In genomic region chr1:26361605-26362122, GRCh38 we compare ENCODE assay signal across 24 cellular contexts. TPM values are rescaled to one million over a fixed set of nuclear protein-coding genes. Genes with fewer than 3 reads are reported as not detected.
DNase-seq lines count a peak whose midpoint lies in the region; ATAC-seq and TF ChIP-seq lines count a peak whose summit lies in the region.
"Had no signal": no experiment of that assay in that cellular context is flagged by ENCODE, and none has a peak within 500 bp of the region (broad histone marks: within the 10 kb centered on the region; RNA-seq: fewer than 3 reads in every experiment).

No MANE protein-coding gene starts in this region.

- H3K4me1 Mint-ChIP-seq in activated B cell treated with CpG ODN at 0.5 μM for 24 hours = peaks cover 29% of the 10 kb centered on the region
- peaks cover 38% of the 10 kb centered on the region for H3K4me1 Mint-ChIP-seq in neural crest cell
- peaks cover 8% of the 10 kb centered on the region for H3K4me1 Mint-ChIP-seq in type B pancreatic cell (ENCODE audit: unreplicated experiment)

- no peaks in the 10 kb centered on the region for H3K9me3 Mint-ChIP-seq in activated B cell treated with CpG ODN at 0.5 μM for 24 hours
- no peaks in the 10 kb centered on the region for H3K9me3 Mint-ChIP-seq in neural crest cell
- H3K9me3 Mint-ChIP-seq in type B pancreatic cell = no peaks in the 10 kb centered on the region
- H3K9me3 Mint-ChIP-seq: naive thymus-derived CD4-positive, alpha-beta T cell had no signal

- no peaks in the 10 kb centered on the region for H3K36me3 Mint-ChIP-seq in activated B cell treated with CpG ODN at 0.5 μM for 24 hours (ENCODE audit: low read depth)
- no peaks in the 10 kb centered on the region for H3K36me3 Mint-ChIP-seq in neural crest cell (ENCODE audit: low read depth)
- H3K36me3 Mint-ChIP-seq in type B pancreatic cell = no peaks in the 10 kb centered on the region
- H3K36me3 Mint-ChIP-seq: naive thymus-derived CD4-positive, alpha-beta T cell had no signal

- H3K9ac ChIP-seq in BLaER1 treated with 17β-estradiol and CSF1 and Interleukin-3, amounts not matched to agents 10 nM and 100 nM = no peak overlapping the region

- peaks cover 45 to 59% (median 55%) of the 10 kb centered on the region in 11 experiments for H3K27me3 ChIP-seq in BLaER1 treated with 17β-estradiol and CSF1 and Interleukin-3, amounts not matched to agents 10 nM and 100 nM
- peaks cover 21% of the 10 kb centered on the region for H3K27me3 ChIP-seq in H7 (ENCODE audit: control insufficient read depth, insufficient read depth, low read length)

- no peak overlapping the region for H3K4me3 ChIP-seq in BLaER1 treated with 17β-estradiol and CSF1 and Interleukin-3, amounts not matched to agents 10 nM and 100 nM
- H3K4me3 ChIP-seq in H7 (ENCODE audit: insufficient read depth, low read depth, low read length) = no peak overlapping the region

- TF ChIP-seq CTCF in activated B cell treated with CpG ODN at 0.5 μM for 24 hours (IDR thresholded peaks at IDR 0.05) = no peak
- TF ChIP-seq CTCF in neural crest cell (conservative IDR thresholded peaks at IDR 0.05) = no peak
- TF ChIP-seq CTCF in type B pancreatic cell (conservative IDR thresholded peaks at IDR 0.05) = no peak

- H3K9me3 ChIP-seq in BLaER1 treated with 17β-estradiol and CSF1 and Interleukin-3, amounts not matched to agents 10 nM and 100 nM (replicated peaks in 1 of 11) = no peaks in the 10 kb centered on the region

- H3K27me3 Mint-ChIP-seq in activated B cell treated with CpG ODN at 0.5 μM for 24 hours (peaks cover 21% of the 10 kb centered on the region), neural crest cell (ENCODE audit: low read depth) (peaks cover 40% of the 10 kb centered on the region), type B pancreatic cell (peaks cover 72% of the 10 kb centered on the region)

- peaks cover 0 to 6% (median 0%) of the 10 kb centered on the region in 11 experiments; a peak in 4 of 22 replicates for H4K20me1 ChIP-seq in BLaER1 treated with 17β-estradiol and CSF1 and Interleukin-3, amounts not matched to agents 10 nM and 100 nM

- POLR2A ChIA-PET in activated B cell treated with CpG ODN at 0.5 μM for 24 hours (lab: Charles Lee) = interaction anchor here (1.0 to 2.2 kb wide), 3 partner anchors 23 to 43 kb away, joined by 3 to 8 read pairs (median 3); no protein-coding TSS in a partner anchor

- ATAC-seq in activated B cell treated with CpG ODN at 0.5 μM for 24 hours (ENCODE audit: low read depth) = peak; percentile 61
- ATAC-seq in GM21576 (IDR thresholded peaks at IDR 0.05; ENCODE audit: unreplicated experiment) = no peak
- no peak for ATAC-seq in HG03439 (IDR thresholded peaks at IDR 0.05; ENCODE audit: unreplicated experiment)
- ATAC-seq: activated CD4-positive, CD25-positive, alpha-beta regulatory T cell treated with anti-CD3 and anti-CD28 coated beads, Interleukin-2, amount 50 U/mL, for 24 hours; naive thymus-derived CD4-positive, alpha-beta T cell; sciatic nerve had no signal

- H3K4me3 Mint-ChIP-seq in activated B cell treated with CpG ODN at 0.5 μM for 24 hours = no peak overlapping the region
- peak overlapping the region; percentile 27 for H3K4me3 Mint-ChIP-seq in neural crest cell
- H3K4me3 Mint-ChIP-seq in type B pancreatic cell = no peak overlapping the region

- no peaks in the 10 kb centered on the region for H3K36me3 ChIP-seq in BLaER1 treated with 17β-estradiol and CSF1 and Interleukin-3, amounts not matched to agents 10 nM and 100 nM
- H3K36me3 ChIP-seq in H7 (replicated peaks; ENCODE audit: control insufficient read depth, insufficient read depth, low read length) = no peaks in the 10 kb centered on the region

- intact Hi-C loops in activated B cell treated with CpG ODN at 0.5 μM for 24 hours (cut with micrococcal nuclease) = no loop called here

- no peak overlapping the region for H3K27ac ChIP-seq in BLaER1 treated with 17β-estradiol and CSF1 and Interleukin-3, amounts not matched to agents 10 nM and 100 nM

- CTCF ChIA-PET in activated B cell treated with CpG ODN at 0.5 μM for 24 hours (lab: Charles Lee) = interaction anchor here (0.9 to 1.8 kb wide), 12 partner anchors 16 to 257 kb away, joined by 3 to 7 read pairs (median 4); partner anchors contain the start of gene ZNF593

- H3K4me2 ChIP-seq in BLaER1 treated with 17β-estradiol and CSF1 and Interleukin-3, amounts not matched to agents 10 nM and 100 nM = peak overlapping the region in 8 of 11 experiments; percentile 51 to 83 (median 70); a peak in 16 of 22 replicates

- DNase-seq in H7 (peak; percentile 54), activated B cell treated with CpG ODN at 0.5 μM for 24 hours (no peak), neural crest cell (ENCODE audit: low read depth, low spot score) (no peak), type B pancreatic cell (ENCODE audit: extremely low spot score, unreplicated experiment) (no peak)
- DNase-seq: activated T-cell treated with anti-CD3 and anti-CD28 coated beads, Interleukin-2, amount 50 U/mL, for 1 hour; anterior cingulate cortex; central memory CD4-positive, alpha-beta T cell; foreskin fibroblast; GOT3; KBM-7; MV-4-11; naive thymus-derived CD4-positive, alpha-beta T cell; NCI-H1694; NCI-H526 treated with DMSO at 0.1 percent for 48 hours; RPMI8226; stimulated activated CD4-positive, alpha-beta T cell treated with anti-CD3 and anti-CD28 coated beads, Interleukin-15, amount 100 ng/mL, for 24 hours; T1000 had no signal

- H3K27ac Mint-ChIP-seq in activated B cell treated with CpG ODN at 0.5 μM for 24 hours = no peak overlapping the region
- no peak overlapping the region for H3K27ac Mint-ChIP-seq in neural crest cell (ENCODE audit: unreplicated experiment)
- H3K27ac Mint-ChIP-seq in type B pancreatic cell = no peak overlapping the region

- peaks cover 8 to 28% (median 24%) of the 10 kb centered on the region in 10 experiments; a peak in 18 of 20 replicates for H3K4me1 ChIP-seq in BLaER1 treated with 17β-estradiol and CSF1 and Interleukin-3, amounts not matched to agents 10 nM and 100 nM

RNA-seq across cellular contexts. Expression of gene CRYBG2, which starts 7.7 kb away (rescaled TPM):
- total RNA-seq in H7 (2014; rRNA removed; shearing (Covaris generic)) = 7.9 and 8.7 TPM in 2 replicates
- total RNA-seq in activated B cell treated with CpG ODN at 0.5 μM for 24 hours = 0.27 and 0.86 TPM in 2 replicates
- total RNA-seq in neural crest cell = 3.8 and 6.3 TPM in 2 replicates
- total RNA-seq in type B pancreatic cell (ENCODE audit: low replicate concordance) = 20.0 and 67.7 TPM in 2 replicates
- total RNA-seq: sciatic nerve had no signal

RNA-seq across cellular contexts. Expression of gene ZNF683, which starts 10.9 kb away (rescaled TPM):
- total RNA-seq in H7 (2014; rRNA removed; shearing (Covaris generic)) = not detected in 2 replicates
- total RNA-seq in activated B cell treated with CpG ODN at 0.5 μM for 24 hours (not detected in 2 replicates), neural crest cell (not detected in 2 replicates), type B pancreatic cell (ENCODE audit: low replicate concordance) (not detected in 2 replicates)
- total RNA-seq: mesenteric fat pad, urinary bladder had no signal

RNA-seq across cellular contexts. Expression of gene CD52, which starts 43.9 kb away (rescaled TPM):
- total RNA-seq in H7 (2014; rRNA removed; shearing (Covaris generic)) = 5.1 and 8.3 TPM in 2 replicates
- 449 and 499 TPM in 2 replicates for total RNA-seq in activated B cell treated with CpG ODN at 0.5 μM for 24 hours
- not detected in 2 replicates for total RNA-seq in neural crest cell
- 0.75 and 0.93 TPM in 2 replicates for total RNA-seq in type B pancreatic cell (ENCODE audit: low replicate concordance)

RNA-seq across cellular contexts. Expression of gene LIN28A, which starts 49.0 kb away (rescaled TPM):
- total RNA-seq in H7 (2014; rRNA removed; shearing (Covaris generic)) = 863 and 868 TPM in 2 replicates
- total RNA-seq in activated B cell treated with CpG ODN at 0.5 μM for 24 hours (not detected in 2 replicates), neural crest cell (445 and 455 TPM in 2 replicates), type B pancreatic cell (ENCODE audit: low replicate concordance) (3.1 and 26.2 TPM in 2 replicates)
- total RNA-seq: mesenteric fat pad; naive thymus-derived CD4-positive, alpha-beta T cell; sciatic nerve; urinary bladder had no signal

RNA-seq across cellular contexts. Expression of gene UBXN11, which starts 55.2 kb away (rescaled TPM):
- 13.4 and 14.6 TPM in 2 replicates for total RNA-seq in H7 (2014; rRNA removed; shearing (Covaris generic))
- total RNA-seq in activated B cell treated with CpG ODN at 0.5 μM for 24 hours (35.5 and 36.9 TPM in 2 replicates), neural crest cell (33.5 and 35.5 TPM in 2 replicates), type B pancreatic cell (ENCODE audit: low replicate concordance) (27.1 and 50.5 TPM in 2 replicates)

Comparison
In these comparisons a context has a peak if more than half of its experiments do, and no peak if none do; other contexts are left out.
1. RNA of gene CD52, which starts 43.9 kb away (total RNA-seq): 449 to 499 TPM in activated B cell treated with CpG ODN at 0.5 μM for 24 hours; 5.1 to 8.3 TPM in H7, 0.75 to 0.93 TPM in type B pancreatic cell and not detected in neural crest cell; every median in the first group is over 10 times any median in the second.